ENCODE assay signal across 1 cellular context in the genomic region with DNA sequence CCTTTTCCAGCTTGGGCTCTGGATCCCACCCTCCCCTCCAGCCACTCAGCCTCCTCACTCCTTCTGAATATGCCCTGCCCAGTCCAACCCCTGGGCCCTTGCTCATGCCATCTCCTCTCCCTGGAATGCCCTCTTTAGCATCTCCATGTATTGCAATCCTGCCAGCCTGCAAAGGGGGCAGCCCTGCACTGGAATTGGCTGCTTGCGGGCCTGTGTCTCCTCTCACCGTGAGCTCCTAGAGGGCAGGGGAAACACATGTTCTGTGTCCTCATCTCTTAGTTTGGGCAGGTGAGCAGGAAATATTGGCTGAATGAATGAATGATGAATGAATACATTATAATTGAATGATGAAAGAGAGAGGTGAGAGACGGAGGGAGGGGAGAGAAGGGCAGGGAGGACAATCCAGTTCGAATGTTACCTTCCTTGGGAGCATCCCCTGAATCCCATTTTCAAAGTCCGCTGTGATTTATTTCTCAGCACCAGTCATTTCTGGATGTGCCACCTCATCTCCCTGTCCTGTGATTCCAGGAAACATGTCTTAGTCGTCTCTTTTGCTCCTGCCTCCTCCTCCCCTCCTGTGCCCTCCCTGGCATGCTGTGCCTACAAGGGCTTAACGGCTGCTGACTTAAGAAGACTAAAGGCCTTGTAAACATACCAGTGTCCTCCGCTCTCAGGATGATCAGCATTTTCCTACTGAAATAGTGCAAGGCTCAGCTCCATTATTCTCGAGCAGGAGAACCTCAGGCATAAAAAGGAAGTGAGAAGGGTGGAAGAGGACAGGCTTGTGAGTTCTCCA.
TF ChIP-seq lines count a peak whose summit lies in the region.

No MANE protein-coding gene starts in this region.

TF ChIP-seq in HEK293, 187 proteins besides CTCF, POLR2A, EP300 and RAD21 (continued from another document):
- TF ChIP-seq, protein P1, sequence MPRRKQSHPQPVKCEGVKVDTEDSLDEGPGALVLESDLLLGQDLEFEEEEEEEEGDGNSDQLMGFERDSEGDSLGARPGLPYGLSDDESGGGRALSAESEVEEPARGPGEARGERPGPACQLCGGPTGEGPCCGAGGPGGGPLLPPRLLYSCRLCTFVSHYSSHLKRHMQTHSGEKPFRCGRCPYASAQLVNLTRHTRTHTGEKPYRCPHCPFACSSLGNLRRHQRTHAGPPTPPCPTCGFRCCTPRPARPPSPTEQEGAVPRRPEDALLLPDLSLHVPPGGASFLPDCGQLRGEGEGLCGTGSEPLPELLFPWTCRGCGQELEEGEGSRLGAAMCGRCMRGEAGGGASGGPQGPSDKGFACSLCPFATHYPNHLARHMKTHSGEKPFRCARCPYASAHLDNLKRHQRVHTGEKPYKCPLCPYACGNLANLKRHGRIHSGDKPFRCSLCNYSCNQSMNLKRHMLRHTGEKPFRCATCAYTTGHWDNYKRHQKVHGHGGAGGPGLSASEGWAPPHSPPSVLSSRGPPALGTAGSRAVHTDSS (tag by site-specific recombination; IDR thresholded peaks at IDR 0.05): no peak
- no peak for TF ChIP-seq GLI4 (tag by site-specific recombination; IDR thresholded peaks at IDR 0.05)
- TF ChIP-seq SETDB1 (IDR thresholded peaks at IDR 0.05; ENCODE audit: insufficient read length, low read length): no peak
- TF ChIP-seq, protein P2, sequence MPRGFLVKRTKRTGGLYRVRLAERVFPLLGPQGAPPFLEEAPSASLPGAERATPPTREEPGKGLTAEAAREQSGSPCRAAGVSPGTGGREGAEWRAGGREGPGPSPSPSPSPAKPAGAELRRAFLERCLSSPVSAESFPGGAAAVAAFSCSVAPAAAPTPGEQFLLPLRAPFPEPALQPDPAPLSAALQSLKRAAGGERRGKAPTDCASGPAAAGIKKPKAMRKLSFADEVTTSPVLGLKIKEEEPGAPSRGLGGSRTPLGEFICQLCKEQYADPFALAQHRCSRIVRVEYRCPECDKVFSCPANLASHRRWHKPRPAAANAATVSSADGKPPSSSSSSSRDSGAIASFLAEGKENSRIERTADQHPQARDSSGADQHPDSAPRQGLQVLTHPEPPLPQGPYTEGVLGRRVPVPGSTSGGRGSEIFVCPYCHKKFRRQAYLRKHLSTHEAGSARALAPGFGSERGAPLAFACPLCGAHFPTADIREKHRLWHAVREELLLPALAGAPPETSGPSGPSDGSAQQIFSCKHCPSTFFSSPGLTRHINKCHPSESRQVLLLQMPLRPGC (tag by site-specific recombination; IDR thresholded peaks at IDR 0.05): no peak
- TF ChIP-seq ZNF302 (tag by site-specific recombination; IDR thresholded peaks at IDR 0.05; ENCODE audit: low read depth): no peak
